1 cellular context compared by ENCODE assay signal in genomic region chr1:145281037-145281727, GRCh38.
TF ChIP-seq lines count a peak whose summit lies in the region.

No MANE protein-coding gene starts in this region.

TF ChIP-seq in K562, 482 proteins besides CTCF, POLR2A, EP300 and RAD21 (continued from another document and continues in another):
- peak; percentile 91 for TF ChIP-seq BCL6 (CRISPR knock-in tag; IDR thresholded peaks at IDR 0.05)
- TF ChIP-seq HDAC3 (IDR thresholded peaks at IDR 0.05; ENCODE audit: borderline replicate concordance, partially characterized antibody), result peak; percentile 87
- TF ChIP-seq, protein P1, sequence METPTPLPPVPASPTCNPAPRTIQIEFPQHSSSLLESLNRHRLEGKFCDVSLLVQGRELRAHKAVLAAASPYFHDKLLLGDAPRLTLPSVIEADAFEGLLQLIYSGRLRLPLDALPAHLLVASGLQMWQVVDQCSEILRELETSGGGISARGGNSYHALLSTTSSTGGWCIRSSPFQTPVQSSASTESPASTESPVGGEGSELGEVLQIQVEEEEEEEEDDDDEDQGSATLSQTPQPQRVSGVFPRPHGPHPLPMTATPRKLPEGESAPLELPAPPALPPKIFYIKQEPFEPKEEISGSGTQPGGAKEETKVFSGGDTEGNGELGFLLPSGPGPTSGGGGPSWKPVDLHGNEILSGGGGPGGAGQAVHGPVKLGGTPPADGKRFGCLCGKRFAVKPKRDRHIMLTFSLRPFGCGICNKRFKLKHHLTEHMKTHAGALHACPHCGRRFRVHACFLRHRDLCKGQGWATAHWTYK (CRISPR knock-in tag; IDR thresholded peaks at IDR 0.05), result peak; percentile 99
- TF ChIP-seq EP400 (IDR thresholded peaks at IDR 0.05), result peak; percentile 65; the same call in 1 of the 2 replicates
- TF ChIP-seq HDAC6 (IDR thresholded peaks at IDR 0.05; ENCODE audit: low read depth, low read length), result peak; percentile 83; the same call in 1 of the 2 replicates
- peak; percentile 88 for TF ChIP-seq KLF6 (CRISPR knock-in tag; IDR thresholded peaks at IDR 0.05; ENCODE audit: borderline replicate concordance)
- peak; percentile 94 for TF ChIP-seq HNRNPL (IDR thresholded peaks at IDR 0.05; ENCODE audit: low read depth, low read length)
- TF ChIP-seq ZFP1 (CRISPR knock-in tag; IDR thresholded peaks at IDR 0.05), result peak; percentile 84
- TF ChIP-seq FIP1L1 (IDR thresholded peaks at IDR 0.05; ENCODE audit: low read depth, low read length, poor library complexity, severe bottlenecking), result peak; percentile 47
- TF ChIP-seq PML (IDR thresholded peaks at IDR 0.05; ENCODE audit: low read length), result peak; percentile 98
- TF ChIP-seq RAD51 (IDR thresholded peaks at IDR 0.05; ENCODE audit: borderline replicate concordance, low read depth), result peak; percentile 42; the same call in 1 of the 2 replicates
- TF ChIP-seq, protein P2, sequence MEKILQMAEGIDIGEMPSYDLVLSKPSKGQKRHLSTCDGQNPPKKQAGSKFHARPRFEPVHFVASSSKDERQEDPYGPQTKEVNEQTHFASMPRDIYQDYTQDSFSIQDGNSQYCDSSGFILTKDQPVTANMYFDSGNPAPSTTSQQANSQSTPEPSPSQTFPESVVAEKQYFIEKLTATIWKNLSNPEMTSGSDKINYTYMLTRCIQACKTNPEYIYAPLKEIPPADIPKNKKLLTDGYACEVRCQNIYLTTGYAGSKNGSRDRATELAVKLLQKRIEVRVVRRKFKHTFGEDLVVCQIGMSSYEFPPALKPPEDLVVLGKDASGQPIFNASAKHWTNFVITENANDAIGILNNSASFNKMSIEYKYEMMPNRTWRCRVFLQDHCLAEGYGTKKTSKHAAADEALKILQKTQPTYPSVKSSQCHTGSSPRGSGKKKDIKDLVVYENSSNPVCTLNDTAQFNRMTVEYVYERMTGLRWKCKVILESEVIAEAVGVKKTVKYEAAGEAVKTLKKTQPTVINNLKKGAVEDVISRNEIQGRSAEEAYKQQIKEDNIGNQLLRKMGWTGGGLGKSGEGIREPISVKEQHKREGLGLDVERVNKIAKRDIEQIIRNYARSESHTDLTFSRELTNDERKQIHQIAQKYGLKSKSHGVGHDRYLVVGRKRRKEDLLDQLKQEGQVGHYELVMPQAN (IDR thresholded peaks at IDR 0.05; ENCODE audit: borderline replicate concordance), result peak; percentile 55; the same call in 1 of the 2 replicates
- peak; percentile 25 for TF ChIP-seq NFE2 (IDR thresholded peaks at IDR 0.05; ENCODE audit: low read depth)
- peak; percentile 86 for TF ChIP-seq ELF2 (CRISPR knock-in tag; IDR thresholded peaks at IDR 0.05)
- peak; percentile 74 for TF ChIP-seq MTA1 (IDR thresholded peaks at IDR 0.05; ENCODE audit: borderline replicate concordance)
- peak; percentile 98 for TF ChIP-seq KLF10 (CRISPR knock-in tag; IDR thresholded peaks at IDR 0.05)
- peak; percentile 99 for TF ChIP-seq ZBED1 (IDR thresholded peaks at IDR 0.05)
- peak; percentile 38; the same call in 1 of the 2 replicates for TF ChIP-seq TAL1 (IDR thresholded peaks at IDR 0.05)
- TF ChIP-seq PATZ1 (CRISPR knock-in tag; IDR thresholded peaks at IDR 0.05; ENCODE audit: borderline replicate concordance), result peak; percentile 99
- TF ChIP-seq SOX6 (IDR thresholded peaks at IDR 0.05), result peak; percentile 88
- peak; percentile 69; the same call in 1 of the 2 replicates for TF ChIP-seq LCOR (CRISPR knock-in tag; IDR thresholded peaks at IDR 0.05)
- TF ChIP-seq STAT5A (IDR thresholded peaks at IDR 0.05; ENCODE audit: borderline replicate concordance, low read length), result peak; percentile 78
- TF ChIP-seq, protein P3, sequence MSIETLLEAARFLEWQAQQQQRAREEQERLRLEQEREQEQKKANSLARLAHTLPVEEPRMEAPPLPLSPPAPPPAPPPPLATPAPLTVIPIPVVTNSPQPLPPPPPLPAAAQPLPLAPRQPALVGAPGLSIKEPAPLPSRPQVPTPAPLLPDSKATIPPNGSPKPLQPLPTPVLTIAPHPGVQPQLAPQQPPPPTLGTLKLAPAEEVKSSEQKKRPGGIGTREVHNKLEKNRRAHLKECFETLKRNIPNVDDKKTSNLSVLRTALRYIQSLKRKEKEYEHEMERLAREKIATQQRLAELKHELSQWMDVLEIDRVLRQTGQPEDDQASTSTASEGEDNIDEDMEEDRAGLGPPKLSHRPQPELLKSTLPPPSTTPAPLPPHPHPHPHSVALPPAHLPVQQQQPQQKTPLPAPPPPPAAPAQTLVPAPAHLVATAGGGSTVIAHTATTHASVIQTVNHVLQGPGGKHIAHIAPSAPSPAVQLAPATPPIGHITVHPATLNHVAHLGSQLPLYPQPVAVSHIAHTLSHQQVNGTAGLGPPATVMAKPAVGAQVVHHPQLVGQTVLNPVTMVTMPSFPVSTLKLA (conservative IDR thresholded peaks at IDR 0.05), result peak; percentile 47 to 77; a peak in 3 of 4 replicates
- peak; percentile 62 for TF ChIP-seq NEUROD1 (IDR thresholded peaks at IDR 0.05; ENCODE audit: borderline replicate concordance, low read depth, low read length, partially characterized antibody)
- peak; percentile 99 for TF ChIP-seq AFF4 (CRISPR knock-in tag; IDR thresholded peaks at IDR 0.05)
- TF ChIP-seq MBD2 (IDR thresholded peaks at IDR 0.05; ENCODE audit: borderline replicate concordance, low read depth), result peak; percentile 97
- peak; percentile 33 for TF ChIP-seq HMGN3 (IDR thresholded peaks at IDR 0.05; ENCODE audit: borderline replicate concordance, extremely low read depth, insufficient read length, low read depth, low read length)
- TF ChIP-seq CBFA2T3 (IDR thresholded peaks at IDR 0.05), result peak; percentile 47
- TF ChIP-seq ZHX1 (conservative IDR thresholded peaks at IDR 0.05; ENCODE audit: low read length), result peak; percentile 82; the same call in 1 of the 2 replicates
- TF ChIP-seq CBX3 (IDR thresholded peaks at IDR 0.05; ENCODE audit: borderline replicate concordance in 1 of 2, low read length in 2 of 2), result peak in 1 of 2 experiments; percentile 79; a peak in 2 of 3 replicates
- TF ChIP-seq RNF219 (CRISPR knock-in tag; IDR thresholded peaks at IDR 0.05), result peak; percentile 96
- peak; percentile 100 for TF ChIP-seq THRAP3 (IDR thresholded peaks at IDR 0.05; ENCODE audit: borderline replicate concordance)
- TF ChIP-seq KHSRP (IDR thresholded peaks at IDR 0.05), result peak; percentile 87
- peak; percentile 81 for TF ChIP-seq MEF2A (IDR thresholded peaks at IDR 0.05; ENCODE audit: control insufficient read depth, low read depth, low read length)
- peak; percentile 80; the same call in 1 of the 2 replicates for TF ChIP-seq ZNF24 (IDR thresholded peaks at IDR 0.05)
- TF ChIP-seq SNIP1 (IDR thresholded peaks at IDR 0.05; ENCODE audit: low read depth), result peak; percentile 79
- TF ChIP-seq HNRNPUL1 (IDR thresholded peaks at IDR 0.05; ENCODE audit: low read length), result peak; percentile 98
- TF ChIP-seq MED1 (CRISPR knock-in tag; IDR thresholded peaks at IDR 0.05; ENCODE audit: borderline replicate concordance), result peak; percentile 98
- peak; percentile 67 for TF ChIP-seq BHLHE40 (IDR thresholded peaks at IDR 0.05; ENCODE audit: low read length)
- TF ChIP-seq JUNB (CRISPR knock-in tag; conservative IDR thresholded peaks at IDR 0.05), result peak; percentile 86
- peak; percentile 96 for TF ChIP-seq ZBTB17 (CRISPR knock-in tag; IDR thresholded peaks at IDR 0.05)
- TF ChIP-seq DNMT1 (IDR thresholded peaks at IDR 0.05), result 0 out of 2 replicates have a peak, but pooled peaks have one; percentile 76
- peak; percentile 99 for TF ChIP-seq SMAD1 (IDR thresholded peaks at IDR 0.05; ENCODE audit: low read depth, low read length, partially characterized antibody)
- peak; percentile 85 for TF ChIP-seq TBP (optimal IDR thresholded peaks at IDR 0.05; ENCODE audit: low read depth, low read length)
- TF ChIP-seq GTF2E2 (tag; IDR thresholded peaks at IDR 0.05), result peak; percentile 99
- TF ChIP-seq, protein P4, sequence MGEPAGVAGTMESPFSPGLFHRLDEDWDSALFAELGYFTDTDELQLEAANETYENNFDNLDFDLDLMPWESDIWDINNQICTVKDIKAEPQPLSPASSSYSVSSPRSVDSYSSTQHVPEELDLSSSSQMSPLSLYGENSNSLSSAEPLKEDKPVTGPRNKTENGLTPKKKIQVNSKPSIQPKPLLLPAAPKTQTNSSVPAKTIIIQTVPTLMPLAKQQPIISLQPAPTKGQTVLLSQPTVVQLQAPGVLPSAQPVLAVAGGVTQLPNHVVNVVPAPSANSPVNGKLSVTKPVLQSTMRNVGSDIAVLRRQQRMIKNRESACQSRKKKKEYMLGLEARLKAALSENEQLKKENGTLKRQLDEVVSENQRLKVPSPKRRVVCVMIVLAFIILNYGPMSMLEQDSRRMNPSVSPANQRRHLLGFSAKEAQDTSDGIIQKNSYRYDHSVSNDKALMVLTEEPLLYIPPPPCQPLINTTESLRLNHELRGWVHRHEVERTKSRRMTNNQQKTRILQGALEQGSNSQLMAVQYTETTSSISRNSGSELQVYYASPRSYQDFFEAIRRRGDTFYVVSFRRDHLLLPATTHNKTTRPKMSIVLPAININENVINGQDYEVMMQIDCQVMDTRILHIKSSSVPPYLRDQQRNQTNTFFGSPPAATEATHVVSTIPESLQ (CRISPR knock-in tag; IDR thresholded peaks at IDR 0.05), result peak; percentile 74; the same call in 1 of the 2 replicates
